Comparison of ENCODE assay signal across 14 cellular contexts in genomic region chr1:115492880-115493279, GRCh38.
A peak's percentile ranks its signal among the peaks of the same experiment; 100 is the strongest.
DNase-seq lines count a peak whose midpoint lies in the region.
"Had no signal": no experiment of that assay in that cellular context is flagged by ENCODE, and none has a peak within 500 bp of the region (broad histone marks: within the 10 kb centered on the region; RNA-seq: fewer than 3 reads in every experiment).

No MANE protein-coding gene starts in this region.

- DNase-seq in HPDE6-E6E7 (ENCODE audit: extremely low spot score) (peak; percentile 33), amniotic epithelial cell (ENCODE audit: low read depth) (peak; percentile 38), iris pigment epithelial cell (ENCODE audit: low read depth) (peak; percentile 74), DMS 273 (lab: John Stamatoyannopoulos, UW; ENCODE audit: unreplicated experiment) (no peak), epidermal melanocyte (ENCODE audit: insufficient read length, low spot score) (no peak), DMS 273 treated with DMSO at 0.1 percent for 48 hours (lab: John Stamatoyannopoulos, UW) (no peak), DMS153 (lab: John Stamatoyannopoulos, UW) (no peak)
- DNase-seq: activated CD4-positive, alpha-beta T cell treated with anti-CD3 and anti-CD28 coated beads for 1 hour; activated CD8-positive, alpha-beta memory T cell treated with anti-CD3 and anti-CD28 coated beads, Interleukin-2, amount 50 U/mL, for 4 hours; activated naive CD4-positive, alpha-beta T cell treated with anti-CD3 and anti-CD28 coated beads, Interleukin-2, amount 50 U/mL, for 16 hours; caudate nucleus; NCI-H1694; NCI-H510A treated with DMSO at 0.1 percent for 48 hours; stimulated activated naive B cell treated with anti-CD40 and anti-IgM and Interleukin-4, amounts not matched to agents 10 μg/mL and 1 μg/mL and 100 μg/mL, for 72 hours had no signal

Comparison
In these comparisons a context has a peak if more than half of its experiments do, and no peak if none do; other contexts are left out.
1. DNase-seq: peak in HPDE6-E6E7 (single experiment), amniotic epithelial cell (single experiment) and iris pigment epithelial cell (single experiment); none in DMS 273 (single experiment), epidermal melanocyte (single experiment), DMS 273 treated with DMSO at 0.1 percent for 48 hours (single experiment) and DMS153 (single experiment).